In genomic region chr5:149735066-149735465, GRCh38 we compare ENCODE assay signal across 8 cellular contexts. TPM values are rescaled to one million over a fixed set of nuclear protein-coding genes. Genes with fewer than 3 reads are reported as not detected.
A peak's percentile ranks its signal among the peaks of the same experiment; 100 is the strongest.
DNase-seq lines count a peak whose midpoint lies in the region; TF ChIP-seq lines count a peak whose summit lies in the region.
"Had no signal": no experiment of that assay in that cellular context is flagged by ENCODE, and none has a peak within 500 bp of the region (broad histone marks: within the 10 kb centered on the region; RNA-seq: fewer than 3 reads in every experiment).

No MANE protein-coding gene starts in this region.

- H3K36me3 ChIP-seq in HAP-1 (replicated peaks), result peaks cover 5% of the 10 kb centered on the region; the same call in 1 of the 2 replicates

- peaks cover 7% of the 10 kb centered on the region for H3K4me1 ChIP-seq in HAP-1

- H3K27me3 ChIP-seq in HAP-1 (ENCODE audit: low read depth), result no peaks in the 10 kb centered on the region

- DNase-seq in HK-2 (ENCODE audit: unreplicated experiment) (peak; percentile 22), NCI-H226 (peak; percentile 43), cardiac fibroblast (ENCODE audit: low read depth in 2 of 2) (peak; percentile 13 to 33), renal cortical epithelial cell (ENCODE audit: low read depth) (peak; percentile 33), HAP-1 (ENCODE audit: low spot score in 2 of 2) (no peak), RKO (ENCODE audit: low spot score) (no peak)
- no peak for DNase-seq in activated T-helper 1 cell treated with anti-CD3 and anti-CD28 coated beads, Interleukin-12 subunit alpha, Interleukin-12 subunit beta, Interleukin-2, Interleukin-4 antibody, amounts not matched to agents 30 ng/mL and 10 ng/mL and 1 ng/mL, durations not matched to agents 14 hours and 24 hours and 36 hours (ENCODE audit: low spot score)
- DNase-seq: NCI-H446 had no signal

- H3K9me3 ChIP-seq in HAP-1, result no peaks in the 10 kb centered on the region

- no peak overlapping the region for H3K27ac Mint-ChIP-seq in activated T-helper 1 cell treated with anti-CD3 and anti-CD28 coated beads, Interleukin-12 subunit alpha, Interleukin-12 subunit beta, Interleukin-2, Interleukin-4 antibody, amounts not matched to agents 30 ng/mL and 10 ng/mL and 1 ng/mL, durations not matched to agents 14 hours and 24 hours and 36 hours

- peaks cover 5% of the 10 kb centered on the region for H3K4me1 Mint-ChIP-seq in activated T-helper 1 cell treated with anti-CD3 and anti-CD28 coated beads, Interleukin-12 subunit alpha, Interleukin-12 subunit beta, Interleukin-2, Interleukin-4 antibody, amounts not matched to agents 30 ng/mL and 10 ng/mL and 1 ng/mL, durations not matched to agents 14 hours and 24 hours and 36 hours (ENCODE audit: low read depth)

- intact Hi-C loops in activated T-helper 1 cell treated with anti-CD3 and anti-CD28 coated beads, Interleukin-12 subunit alpha, Interleukin-12 subunit beta, Interleukin-2, Interleukin-4 antibody, amounts not matched to agents 30 ng/mL and 10 ng/mL and 1 ng/mL, durations not matched to agents 14 hours and 24 hours and 36 hours (cut with micrococcal nuclease), result loop anchor here (10.0 kb wide), 1 partner anchor 1350 kb away; the partner anchor contains the start of gene FBXO38

- H3K9me3 Mint-ChIP-seq in activated T-helper 1 cell treated with anti-CD3 and anti-CD28 coated beads, Interleukin-12 subunit alpha, Interleukin-12 subunit beta, Interleukin-2, Interleukin-4 antibody, amounts not matched to agents 30 ng/mL and 10 ng/mL and 1 ng/mL, durations not matched to agents 14 hours and 24 hours and 36 hours, result no peaks in the 10 kb centered on the region

- TF ChIP-seq CTCF in cardiac fibroblast (IDR thresholded peaks at IDR 0.05; ENCODE audit: low read depth, low read length), result no peak

- in situ Hi-C loops in HAP-1 (cut with MboI; ENCODE audit: low sequenced_read_pairs), result no loop called here

- H3K4me3 ChIP-seq in cardiac fibroblast (replicated peaks in 1 of 2; ENCODE audit: low read depth in 2 of 2, low read length in 2 of 2) (no peak overlapping the region), HAP-1 (no peak overlapping the region)

- H3K36me3 Mint-ChIP-seq in activated T-helper 1 cell treated with anti-CD3 and anti-CD28 coated beads, Interleukin-12 subunit alpha, Interleukin-12 subunit beta, Interleukin-2, Interleukin-4 antibody, amounts not matched to agents 30 ng/mL and 10 ng/mL and 1 ng/mL, durations not matched to agents 14 hours and 24 hours and 36 hours (ENCODE audit: low read depth), result no peaks in the 10 kb centered on the region

- peaks cover 5% of the 10 kb centered on the region for H3K27me3 Mint-ChIP-seq in activated T-helper 1 cell treated with anti-CD3 and anti-CD28 coated beads, Interleukin-12 subunit alpha, Interleukin-12 subunit beta, Interleukin-2, Interleukin-4 antibody, amounts not matched to agents 30 ng/mL and 10 ng/mL and 1 ng/mL, durations not matched to agents 14 hours and 24 hours and 36 hours (ENCODE audit: insufficient read depth)

- no peak overlapping the region for H3K4me3 Mint-ChIP-seq in activated T-helper 1 cell treated with anti-CD3 and anti-CD28 coated beads, Interleukin-12 subunit alpha, Interleukin-12 subunit beta, Interleukin-2, Interleukin-4 antibody, amounts not matched to agents 30 ng/mL and 10 ng/mL and 1 ng/mL, durations not matched to agents 14 hours and 24 hours and 36 hours

RNA-seq across cellular contexts. Expression of gene PPARGC1B, which starts 5.0 kb away (rescaled TPM):
- total RNA-seq in renal cortical epithelial cell, result 0.52 and 0.55 TPM in 2 replicates
- 10.6 and 11.1 TPM in 2 replicates for total RNA-seq in activated T-helper 1 cell treated with anti-CD3 and anti-CD28 coated beads, Interleukin-12 subunit alpha, Interleukin-12 subunit beta, Interleukin-2, Interleukin-4 antibody, amounts not matched to agents 30 ng/mL and 10 ng/mL and 1 ng/mL, durations not matched to agents 14 hours and 24 hours and 36 hours

Comparison
In these comparisons a context has a peak if more than half of its experiments do, and no peak if none do; other contexts are left out.
1. DNase-seq: peak in HK-2 (single experiment), NCI-H226 (single experiment), cardiac fibroblast (2 of 2) and renal cortical epithelial cell (single experiment); none in HAP-1 (0 of 2), activated T-helper 1 cell treated with anti-CD3 and anti-CD28 coated beads, Interleukin-12 subunit alpha, Interleukin-12 subunit beta, Interleukin-2, Interleukin-4 antibody, amounts not matched to agents 30 ng/mL and 10 ng/mL and 1 ng/mL, durations not matched to agents 14 hours and 24 hours and 36 hours (single experiment) and RKO (single experiment).